ENCODE assay signal across 22 cellular contexts in the genomic region with DNA sequence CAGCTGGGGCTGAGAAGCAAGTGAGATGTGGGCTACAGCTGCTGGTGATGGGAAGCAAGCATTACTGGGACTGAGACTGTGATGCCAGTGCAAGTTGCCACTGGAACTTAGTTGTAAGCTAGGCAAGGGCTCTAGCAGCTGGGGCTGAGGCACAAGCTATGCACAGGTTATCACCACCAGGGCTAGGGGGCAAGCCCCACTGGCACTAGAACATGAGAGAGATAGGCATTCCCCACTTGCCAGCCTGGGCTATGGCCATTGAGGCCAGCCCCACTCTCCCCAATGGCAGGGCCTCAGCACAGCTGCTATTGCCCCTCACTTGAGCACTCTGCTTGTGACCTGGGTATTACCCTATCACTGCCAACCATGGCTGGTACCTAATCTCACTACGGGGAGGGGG.
"Had no signal": no experiment of that assay in that cellular context is flagged by ENCODE, and none has a peak within 500 bp of the region (broad histone marks: within the 10 kb centered on the region; RNA-seq: fewer than 3 reads in every experiment).

No MANE protein-coding gene starts in this region.

- H3K4me3 ChIP-seq: colonic mucosa, esophagus squamous epithelium, gastrocnemius medialis, heart right ventricle, left lung, lower lobe of right lung, mucosa of descending colon had no signal

- H3K36me3 ChIP-seq: colonic mucosa, esophagus squamous epithelium, gastrocnemius medialis, heart right ventricle, left lung, lower lobe of right lung had no signal

- DNase-seq: colonic mucosa; cortex of kidney; effector CD8-positive, alpha-beta T cell; effector memory CD8-positive, alpha-beta T cell; erythroblast; esophagus squamous epithelium; foreskin fibroblast; foreskin melanocyte; gastrocnemius medialis; glutamatergic neuron; head of caudate nucleus; heart right ventricle; hippocampal formation; left cardiac atrium; lower lobe of right lung; mesenchymal stem cell; mucosa of descending colon; naive B cell had no signal

- H3K27ac ChIP-seq: colonic mucosa, epithelial cell of prostate, esophagus squamous epithelium, gastrocnemius medialis, heart right ventricle, left lung, lower lobe of right lung had no signal

- H3K9me3 ChIP-seq: colonic mucosa, esophagus squamous epithelium, gastrocnemius medialis, mucosa of descending colon had no signal

- ATAC-seq: effector memory CD8-positive, alpha-beta T cell; esophagus mucosa; gastrocnemius medialis; heart right ventricle; left cardiac atrium; left lung; left ventricle myocardium superior; mucosa of descending colon had no signal

- H3K27me3 ChIP-seq: colonic mucosa, gastrocnemius medialis, heart right ventricle, left lung had no signal

- H3K4me1 ChIP-seq: colonic mucosa, esophagus squamous epithelium, gastrocnemius medialis, heart right ventricle, left lung, lower lobe of right lung had no signal
